1 cellular context compared by ENCODE assay signal in genomic region chr16:20674684-20675487, GRCh38.
TF ChIP-seq lines count a peak whose summit lies in the region.

No MANE protein-coding gene starts in this region.

TF ChIP-seq in HepG2, 621 proteins besides CTCF, POLR2A, EP300 and RAD21 (continued from another document and continues in another):
- TF ChIP-seq DMTF1 (CRISPR knock-in tag; IDR thresholded peaks at IDR 0.05) (no peak), ZNF616 (CRISPR knock-in tag; IDR thresholded peaks at IDR 0.05; ENCODE audit: low read depth) (0 out of 2 replicates have a peak, but pooled peaks have one; percentile 68), MTF1 (CRISPR knock-in tag; IDR thresholded peaks at IDR 0.05) (no peak), ZNF878 (CRISPR knock-in tag; IDR thresholded peaks at IDR 0.05) (no peak), ZNF75D (CRISPR knock-in tag; IDR thresholded peaks at IDR 0.05; ENCODE audit: borderline replicate concordance) (no peak), MZF1 (CRISPR knock-in tag; IDR thresholded peaks at IDR 0.05; ENCODE audit: borderline replicate concordance) (no peak), CBX2 (IDR thresholded peaks at IDR 0.05; ENCODE audit: low read depth, low read length) (no peak), CBX2 (CRISPR knock-in tag; IDR thresholded peaks at IDR 0.05; ENCODE audit: low read depth) (no peak), IKZF1 (IDR thresholded peaks at IDR 0.05) (no peak), KDM6A (CRISPR knock-in tag; IDR thresholded peaks at IDR 0.05; ENCODE audit: low read depth) (no peak), PITX1 (CRISPR knock-in tag; IDR thresholded peaks at IDR 0.05) (no peak), HOXA9 (CRISPR knock-in tag; IDR thresholded peaks at IDR 0.05; ENCODE audit: borderline replicate concordance) (no peak), ZMYM2 (CRISPR knock-in tag; IDR thresholded peaks at IDR 0.05) (peak; percentile 51; the same call in 1 of the 2 replicates), GTF3A (CRISPR knock-in tag; conservative IDR thresholded peaks at IDR 0.05) (no peak), SP1 (IDR thresholded peaks at IDR 0.05) (no peak), SP1 (CRISPR knock-in tag; IDR thresholded peaks at IDR 0.05) (no peak), ATM (IDR thresholded peaks at IDR 0.05; ENCODE audit: borderline replicate concordance) (no peak), ZKSCAN1 (IDR thresholded peaks at IDR 0.05; ENCODE audit: low read length) (no peak), ZC3H4 (CRISPR knock-in tag; IDR thresholded peaks at IDR 0.05; ENCODE audit: borderline replicate concordance) (no peak; the same call in 1 of the 2 replicates), PPARG (CRISPR knock-in tag; conservative IDR thresholded peaks at IDR 0.05) (no peak), SMARCC2 (IDR thresholded peaks at IDR 0.05) (no peak), ATRX (CRISPR knock-in tag; IDR thresholded peaks at IDR 0.05; ENCODE audit: borderline replicate concordance) (no peak), CREB3 (CRISPR knock-in tag; IDR thresholded peaks at IDR 0.05) (no peak), ZNF232 (CRISPR knock-in tag; IDR thresholded peaks at IDR 0.05; ENCODE audit: borderline replicate concordance) (no peak), ZNF362 (CRISPR knock-in tag; IDR thresholded peaks at IDR 0.05; ENCODE audit: borderline replicate concordance) (no peak), ZBTB10 (CRISPR knock-in tag; IDR thresholded peaks at IDR 0.05; ENCODE audit: borderline replicate concordance) (no peak), DMAP1 (CRISPR knock-in tag; IDR thresholded peaks at IDR 0.05) (no peak), U2AF2 (IDR thresholded peaks at IDR 0.05; ENCODE audit: low read depth, low read length) (no peak), BCLAF1 (IDR thresholded peaks at IDR 0.05) (no peak), ZFX (CRISPR knock-in tag; IDR thresholded peaks at IDR 0.05; ENCODE audit: low read depth) (peak; percentile 24; the same call in 1 of the 2 replicates), ZNF282 (IDR thresholded peaks at IDR 0.05; ENCODE audit: partially characterized antibody) (no peak), ZNF431 (CRISPR knock-in tag; IDR thresholded peaks at IDR 0.05; ENCODE audit: borderline replicate concordance, low read depth) (no peak), TBX3 (IDR thresholded peaks at IDR 0.05; ENCODE audit: borderline replicate concordance) (no peak), SKIL (CRISPR knock-in tag; IDR thresholded peaks at IDR 0.05; ENCODE audit: borderline replicate concordance) (no peak), KLF15 (CRISPR knock-in tag; IDR thresholded peaks at IDR 0.05; ENCODE audit: borderline replicate concordance) (no peak), ZNF264 (CRISPR knock-in tag; IDR thresholded peaks at IDR 0.05) (no peak; the same call in 1 of the 2 replicates), TEF (CRISPR knock-in tag; IDR thresholded peaks at IDR 0.05) (no peak), SIN3B (IDR thresholded peaks at IDR 0.05; ENCODE audit: low read length) (no peak), AGO1 (IDR thresholded peaks at IDR 0.05; ENCODE audit: low read depth, low read length, poor library complexity, severe bottlenecking) (no peak), ZNF614 (CRISPR knock-in tag; IDR thresholded peaks at IDR 0.05; ENCODE audit: borderline replicate concordance) (no peak)
- TF ChIP-seq, protein P1, sequence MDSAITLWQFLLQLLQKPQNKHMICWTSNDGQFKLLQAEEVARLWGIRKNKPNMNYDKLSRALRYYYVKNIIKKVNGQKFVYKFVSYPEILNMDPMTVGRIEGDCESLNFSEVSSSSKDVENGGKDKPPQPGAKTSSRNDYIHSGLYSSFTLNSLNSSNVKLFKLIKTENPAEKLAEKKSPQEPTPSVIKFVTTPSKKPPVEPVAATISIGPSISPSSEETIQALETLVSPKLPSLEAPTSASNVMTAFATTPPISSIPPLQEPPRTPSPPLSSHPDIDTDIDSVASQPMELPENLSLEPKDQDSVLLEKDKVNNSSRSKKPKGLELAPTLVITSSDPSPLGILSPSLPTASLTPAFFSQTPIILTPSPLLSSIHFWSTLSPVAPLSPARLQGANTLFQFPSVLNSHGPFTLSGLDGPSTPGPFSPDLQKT (CRISPR knock-in tag; IDR thresholded peaks at IDR 0.05; ENCODE audit: borderline replicate concordance): no peak
- TF ChIP-seq, protein P2, sequence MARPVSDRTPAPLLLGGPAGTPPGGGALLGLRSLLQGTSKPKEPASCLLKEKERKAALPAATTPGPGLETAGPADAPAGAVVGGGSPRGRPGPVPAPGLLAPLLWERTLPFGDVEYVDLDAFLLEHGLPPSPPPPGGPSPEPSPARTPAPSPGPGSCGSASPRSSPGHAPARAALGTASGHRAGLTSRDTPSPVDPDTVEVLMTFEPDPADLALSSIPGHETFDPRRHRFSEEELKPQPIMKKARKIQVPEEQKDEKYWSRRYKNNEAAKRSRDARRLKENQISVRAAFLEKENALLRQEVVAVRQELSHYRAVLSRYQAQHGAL (CRISPR knock-in tag; IDR thresholded peaks at IDR 0.05; ENCODE audit: not compliant biosample characterization): no peak
- TF ChIP-seq, protein P3, sequence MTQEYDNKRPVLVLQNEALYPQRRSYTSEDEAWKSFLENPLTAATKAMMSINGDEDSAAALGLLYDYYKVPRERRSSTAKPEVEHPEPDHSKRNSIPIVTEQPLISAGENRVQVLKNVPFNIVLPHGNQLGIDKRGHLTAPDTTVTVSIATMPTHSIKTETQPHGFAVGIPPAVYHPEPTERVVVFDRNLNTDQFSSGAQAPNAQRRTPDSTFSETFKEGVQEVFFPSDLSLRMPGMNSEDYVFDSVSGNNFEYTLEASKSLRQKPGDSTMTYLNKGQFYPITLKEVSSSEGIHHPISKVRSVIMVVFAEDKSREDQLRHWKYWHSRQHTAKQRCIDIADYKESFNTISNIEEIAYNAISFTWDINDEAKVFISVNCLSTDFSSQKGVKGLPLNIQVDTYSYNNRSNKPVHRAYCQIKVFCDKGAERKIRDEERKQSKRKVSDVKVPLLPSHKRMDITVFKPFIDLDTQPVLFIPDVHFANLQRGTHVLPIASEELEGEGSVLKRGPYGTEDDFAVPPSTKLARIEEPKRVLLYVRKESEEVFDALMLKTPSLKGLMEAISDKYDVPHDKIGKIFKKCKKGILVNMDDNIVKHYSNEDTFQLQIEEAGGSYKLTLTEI (CRISPR knock-in tag; conservative IDR thresholded peaks at IDR 0.05): no peak
